Comparison of ENCODE assay signal across 2 cellular contexts in genomic region chr7:29039747-29040569, GRCh38.
TF ChIP-seq lines count a peak whose summit lies in the region.

No MANE protein-coding gene starts in this region.

TF ChIP-seq in SK-N-SH treated with all-trans-retinoic acid at 6 μM for 48 hours, 23 proteins besides CTCF, POLR2A, EP300 and RAD21 (continued from another document):
- no peak for TF ChIP-seq OSR1 (CRISPR knock-in tag; IDR thresholded peaks at IDR 0.05)
- TF ChIP-seq ESRRG (CRISPR knock-in tag; IDR thresholded peaks at IDR 0.05) = no peak
- TF ChIP-seq ZNF70 (CRISPR knock-in tag; IDR thresholded peaks at IDR 0.05) = no peak
- no peak for TF ChIP-seq PATZ1 (CRISPR knock-in tag; IDR thresholded peaks at IDR 0.05; ENCODE audit: borderline replicate concordance)
- TF ChIP-seq ZC3H10 (CRISPR knock-in tag; IDR thresholded peaks at IDR 0.05) = no peak
- TF ChIP-seq RARB (CRISPR knock-in tag; IDR thresholded peaks at IDR 0.05) = no peak

TF ChIP-seq in SK-N-SH, 30 proteins besides CTCF, POLR2A, EP300 and RAD21 (continued from another document):
- no peak for TF ChIP-seq YY1 (IDR thresholded peaks at IDR 0.05; ENCODE audit: low read depth)
- TF ChIP-seq RXRA (IDR thresholded peaks at IDR 0.05; ENCODE audit: borderline replicate concordance, low read depth) = no peak
- no peak for TF ChIP-seq IRF3 (IDR thresholded peaks at IDR 0.05; ENCODE audit: low read depth, low read length)
